In the genomic region with DNA sequence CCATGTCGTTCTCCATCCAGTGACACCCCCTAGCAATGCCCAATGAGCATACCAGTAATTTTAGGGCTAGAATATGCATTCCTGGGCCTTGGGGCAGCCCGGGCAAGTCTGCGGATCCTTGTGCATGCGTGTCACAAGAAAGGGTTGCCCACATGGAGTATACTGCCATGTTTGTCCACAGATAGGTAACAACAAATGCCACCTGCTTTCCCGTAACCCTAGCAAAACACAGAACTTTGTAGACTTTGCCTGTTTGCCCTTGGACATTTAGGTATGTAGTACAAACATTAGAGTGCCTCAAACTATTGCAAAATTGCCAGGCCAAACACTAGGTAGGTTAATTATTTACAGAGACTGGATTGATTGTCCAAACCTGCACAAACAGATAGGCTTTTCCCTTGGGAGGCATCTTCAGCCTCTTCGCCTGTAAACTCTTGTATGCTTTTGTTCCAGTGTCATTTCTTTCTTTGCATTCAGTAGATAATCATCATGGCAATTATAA, we compare ENCODE assay signal across 1 cellular context.
TF ChIP-seq lines count a peak whose summit lies in the region.

No MANE protein-coding gene starts in this region.

TF ChIP-seq in WTC11, 78 proteins besides CTCF, POLR2A, EP300 and RAD21 (continued from another document):
- TF ChIP-seq, protein P1, sequence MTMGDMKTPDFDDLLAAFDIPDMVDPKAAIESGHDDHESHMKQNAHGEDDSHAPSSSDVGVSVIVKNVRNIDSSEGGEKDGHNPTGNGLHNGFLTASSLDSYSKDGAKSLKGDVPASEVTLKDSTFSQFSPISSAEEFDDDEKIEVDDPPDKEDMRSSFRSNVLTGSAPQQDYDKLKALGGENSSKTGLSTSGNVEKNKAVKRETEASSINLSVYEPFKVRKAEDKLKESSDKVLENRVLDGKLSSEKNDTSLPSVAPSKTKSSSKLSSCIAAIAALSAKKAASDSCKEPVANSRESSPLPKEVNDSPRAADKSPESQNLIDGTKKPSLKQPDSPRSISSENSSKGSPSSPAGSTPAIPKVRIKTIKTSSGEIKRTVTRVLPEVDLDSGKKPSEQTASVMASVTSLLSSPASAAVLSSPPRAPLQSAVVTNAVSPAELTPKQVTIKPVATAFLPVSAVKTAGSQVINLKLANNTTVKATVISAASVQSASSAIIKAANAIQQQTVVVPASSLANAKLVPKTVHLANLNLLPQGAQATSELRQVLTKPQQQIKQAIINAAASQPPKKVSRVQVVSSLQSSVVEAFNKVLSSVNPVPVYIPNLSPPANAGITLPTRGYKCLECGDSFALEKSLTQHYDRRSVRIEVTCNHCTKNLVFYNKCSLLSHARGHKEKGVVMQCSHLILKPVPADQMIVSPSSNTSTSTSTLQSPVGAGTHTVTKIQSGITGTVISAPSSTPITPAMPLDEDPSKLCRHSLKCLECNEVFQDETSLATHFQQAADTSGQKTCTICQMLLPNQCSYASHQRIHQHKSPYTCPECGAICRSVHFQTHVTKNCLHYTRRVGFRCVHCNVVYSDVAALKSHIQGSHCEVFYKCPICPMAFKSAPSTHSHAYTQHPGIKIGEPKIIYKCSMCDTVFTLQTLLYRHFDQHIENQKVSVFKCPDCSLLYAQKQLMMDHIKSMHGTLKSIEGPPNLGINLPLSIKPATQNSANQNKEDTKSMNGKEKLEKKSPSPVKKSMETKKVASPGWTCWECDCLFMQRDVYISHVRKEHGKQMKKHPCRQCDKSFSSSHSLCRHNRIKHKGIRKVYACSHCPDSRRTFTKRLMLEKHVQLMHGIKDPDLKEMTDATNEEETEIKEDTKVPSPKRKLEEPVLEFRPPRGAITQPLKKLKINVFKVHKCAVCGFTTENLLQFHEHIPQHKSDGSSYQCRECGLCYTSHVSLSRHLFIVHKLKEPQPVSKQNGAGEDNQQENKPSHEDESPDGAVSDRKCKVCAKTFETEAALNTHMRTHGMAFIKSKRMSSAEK (CRISPR knock-in tag; IDR thresholded peaks at IDR 0.05; ENCODE audit: borderline replicate concordance): no peak
- no peak for TF ChIP-seq ELF4 (CRISPR knock-in tag; IDR thresholded peaks at IDR 0.05; ENCODE audit: low read depth)
- TF ChIP-seq FOXP1 (CRISPR knock-in tag; IDR thresholded peaks at IDR 0.05; ENCODE audit: borderline replicate concordance): no peak
